ENCODE assay signal across 17 cellular contexts in genomic region chr4:158891256-158891655, GRCh38.
DNase-seq lines count a peak whose midpoint lies in the region; ATAC-seq and TF ChIP-seq lines count a peak whose summit lies in the region.
"Had no signal": no experiment of that assay in that cellular context is flagged by ENCODE, and none has a peak within 500 bp of the region (broad histone marks: within the 10 kb centered on the region; RNA-seq: fewer than 3 reads in every experiment).

No MANE protein-coding gene starts in this region.

- H3K27me3 ChIP-seq in liver (ENCODE audit: control insufficient read depth in 4 of 4, insufficient read depth in 4 of 4, low read length in 3 of 4) = no peaks in the 10 kb centered on the region

- intact Hi-C loops in left colon (cut with DNase I, micrococcal nuclease) = no loop called here

- H3K27ac ChIP-seq in liver (ENCODE audit: low read depth in 1 of 2, low read length in 2 of 2) = no peak overlapping the region
- H3K27ac ChIP-seq: A549 had no signal

- peak in 1 of 2 donors; percentile 33 for TF ChIP-seq RAD21 in liver (IDR thresholded peaks at IDR 0.05)

- H3K36me3 ChIP-seq in liver (ENCODE audit: control insufficient read depth in 4 of 4, insufficient read depth in 3 of 4, low read depth in 1 of 4, low read length in 3 of 4) = peaks cover 0 to 43% (median 15%) of the 10 kb centered on the region in 4 donors
- H3K36me3 ChIP-seq: HAP-1 had no signal

- H3K4me3 ChIP-seq in liver (ENCODE audit: low read depth in 1 of 3, low read length in 3 of 3) = no peak overlapping the region
- H3K4me3 ChIP-seq: A549, HAP-1 had no signal

- WGBS in liver = 50% methylated on average over 3 of the region's 3 CpGs

- peaks cover 0 to 5% (median 4%) of the 10 kb centered on the region in 4 donors for H3K4me1 ChIP-seq in liver (ENCODE audit: control insufficient read depth in 4 of 4, insufficient read depth in 4 of 4, low read length in 3 of 4)
- H3K4me1 ChIP-seq: HAP-1 had no signal

- H3K9me3 ChIP-seq in liver (ENCODE audit: control insufficient read depth in 4 of 4, low read length in 3 of 4) = no peaks in the 10 kb centered on the region
- H3K9me3 ChIP-seq: A549, HAP-1 had no signal

- in situ Hi-C loops in G401 (cut with HindIII; ENCODE audit: low sequenced_read_pairs) = no loop called here

- TF ChIP-seq CTCF in liver (IDR thresholded peaks at IDR 0.05; ENCODE audit: low read depth, low read length, missing input control) = no peak

- H3K9ac ChIP-seq in liver (ENCODE audit: low read depth in 1 of 2, low read length in 2 of 2) = no peak overlapping the region

- ATAC-seq in left colon (peak; percentile 44), HG02623 (IDR thresholded peaks at IDR 0.05; ENCODE audit: unreplicated experiment) (no peak)
- ATAC-seq: A549 had no signal

- DNase-seq in G401 (ENCODE audit: low spot score) = peak; percentile 13
- DNase-seq in left colon = no peak
- no peak for DNase-seq in HUDEP-2 (lab: John Stamatoyannopoulos, UW; ENCODE audit: unreplicated experiment in 76 of 76)
- no peak for DNase-seq in OCI-M2 (lab: John Stamatoyannopoulos, UW; ENCODE audit: unreplicated experiment)
- DNase-seq: 8988T; C1 segment of cervical spinal cord; Calu3; CD4-positive, alpha-beta memory T cell; COR-L47; DMS53; DMS79 treated with DMSO at 0.1 percent for 48 hours; GOT3; HFFc6 had no signal

TF ChIP-seq in liver, 16 proteins besides CTCF, POLR2A, EP300 and RAD21:
- peak in 1 of 2 donors; percentile 9 for TF ChIP-seq RXRA (IDR thresholded peaks at IDR 0.05)
- peak; percentile 49 for TF ChIP-seq SP1 (IDR thresholded peaks at IDR 0.05)
- TF ChIP-seq HNF4A (conservative IDR thresholded peaks at IDR 0.05) = peak; percentile 81 to 85
- no peak for TF ChIP-seq JUND (IDR thresholded peaks at IDR 0.05)
- no peak for TF ChIP-seq MAX (IDR thresholded peaks at IDR 0.05)
- TF ChIP-seq HNF4G (IDR thresholded peaks at IDR 0.05) = peak; percentile 49
- TF ChIP-seq ATF3 (IDR thresholded peaks at IDR 0.05) = peak; percentile 30
- TF ChIP-seq FOXA1 (IDR thresholded peaks at IDR 0.05) = no peak
- TF ChIP-seq GABPA (IDR thresholded peaks at IDR 0.05 in 1 of 2, conservative IDR thresholded peaks at IDR 0.05 in 1 of 2) = no peak
- no peak for TF ChIP-seq EGR1 (IDR thresholded peaks at IDR 0.05; ENCODE audit: low read depth in 2 of 2)
